ENCODE assay signal across 23 cellular contexts in the genomic region with DNA sequence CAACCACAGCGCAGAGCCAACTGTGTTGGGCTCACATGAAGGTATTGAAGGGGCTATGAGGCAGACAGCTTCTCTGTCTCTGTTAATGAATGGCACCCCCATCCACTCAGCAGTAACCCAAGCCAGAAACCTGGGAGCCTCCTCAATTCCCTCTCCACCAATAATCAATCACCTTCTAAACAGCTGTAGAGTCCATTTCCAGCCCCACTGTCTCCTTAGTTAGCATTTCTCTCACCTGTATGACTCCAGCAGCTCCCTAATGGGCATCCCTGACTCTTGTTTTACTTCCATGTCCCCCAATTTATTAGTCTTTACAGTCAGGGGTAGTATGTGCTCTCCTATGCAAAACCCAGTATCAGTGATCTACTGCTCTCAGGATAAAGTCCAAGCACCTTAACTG.
"Had no signal": no experiment of that assay in that cellular context is flagged by ENCODE, and none has a peak within 500 bp of the region (broad histone marks: within the 10 kb centered on the region; RNA-seq: fewer than 3 reads in every experiment).

No MANE protein-coding gene starts in this region.

- H3K27ac Mint-ChIP-seq: activated CD4-positive, alpha-beta T cell treated with anti-CD3 and anti-CD28 coated beads for 36 hours; activated CD8-positive, alpha-beta T cell treated with anti-CD3 and anti-CD28 coated beads, Interleukin-2, amount 10 ng/mL, durations not matched to agents 7 days and 5 days; activated naive CD4-positive, alpha-beta T cell treated with anti-CD3 and anti-CD28 coated beads, Interleukin-2, amount 50 U/mL, for 72 hours; mesothelial cell of epicardium; stimulated activated memory B cell treated with anti-CD40 and anti-IgM and Interleukin-4, amounts not matched to agents 10 μg/mL and 1 μg/mL and 100 μg/mL, for 72 hours; T-cell had no signal

- H3K27ac ChIP-seq: brain microvascular endothelial cell, gastroesophageal sphincter, hepatocyte, pancreas, psoas muscle, sigmoid colon, stomach, tibial artery had no signal

- H3K27me3 ChIP-seq: brain microvascular endothelial cell, gastroesophageal sphincter, hepatocyte, pancreas, sigmoid colon, stomach, tibial artery had no signal

- H3K4me3 Mint-ChIP-seq: activated CD4-positive, alpha-beta T cell treated with anti-CD3 and anti-CD28 coated beads for 36 hours; activated CD8-positive, alpha-beta T cell treated with anti-CD3 and anti-CD28 coated beads, Interleukin-2, amount 10 ng/mL, durations not matched to agents 7 days and 5 days; mesothelial cell of epicardium; naive thymus-derived CD4-positive, alpha-beta T cell; stimulated activated memory B cell treated with anti-CD40 and anti-IgM and Interleukin-4, amounts not matched to agents 10 μg/mL and 1 μg/mL and 100 μg/mL, for 72 hours; T-cell had no signal

- H3K9me3 Mint-ChIP-seq: activated naive CD4-positive, alpha-beta T cell treated with anti-CD3 and anti-CD28 coated beads, Interleukin-2, amount 50 U/mL, for 72 hours; mesothelial cell of epicardium; naive thymus-derived CD4-positive, alpha-beta T cell; stimulated activated memory B cell treated with anti-CD40 and anti-IgM and Interleukin-4, amounts not matched to agents 10 μg/mL and 1 μg/mL and 100 μg/mL, for 72 hours; T-cell had no signal

- H3K4me3 ChIP-seq: gastroesophageal sphincter, hepatocyte, pancreas, psoas muscle, sigmoid colon, stomach, tibial artery had no signal

- H3K27me3 Mint-ChIP-seq: activated CD4-positive, alpha-beta T cell treated with anti-CD3 and anti-CD28 coated beads for 36 hours; naive thymus-derived CD4-positive, alpha-beta T cell; stimulated activated memory B cell treated with anti-CD40 and anti-IgM and Interleukin-4, amounts not matched to agents 10 μg/mL and 1 μg/mL and 100 μg/mL, for 72 hours; T-cell had no signal

- H3K9me3 ChIP-seq: gastroesophageal sphincter, pancreas, psoas muscle, sigmoid colon, stomach, tibial artery had no signal

- DNase-seq: activated CD4-positive, alpha-beta T cell treated with anti-CD3 and anti-CD28 coated beads for 36 hours; activated CD4-positive, CD25-positive, alpha-beta regulatory T cell; activated CD8-positive, alpha-beta T cell treated with anti-CD3 and anti-CD28 coated beads, Interleukin-2, amount 10 ng/mL, durations not matched to agents 7 days and 5 days; activated gamma-delta T cell treated with Interleukin-2 at 50 U/mL for 16 hours; activated T-cell treated with anti-CD3 and anti-CD28 coated beads, Interleukin-2, amount 50 U/mL, for 1 hour; brain microvascular endothelial cell; cortex of kidney; islet precursor cell; mammary epithelial cell; naive thymus-derived CD4-positive, alpha-beta T cell; pancreas; psoas muscle; sigmoid colon; small intestine; stimulated activated CD4-positive, alpha-beta T cell treated with anti-CD3 and anti-CD28 coated beads, Interleukin-4, amount 100 ng/mL, for 24 hours; stomach; T-cell; tibial artery had no signal

- ATAC-seq: activated CD4-positive, alpha-beta T cell treated with anti-CD3 and anti-CD28 coated beads for 36 hours; activated CD8-positive, alpha-beta T cell treated with anti-CD3 and anti-CD28 coated beads, Interleukin-2, amount 10 ng/mL, durations not matched to agents 7 days and 5 days; activated naive CD4-positive, alpha-beta T cell treated with anti-CD3 and anti-CD28 coated beads, Interleukin-2, amount 50 U/mL, for 72 hours; gastroesophageal sphincter; naive thymus-derived CD4-positive, alpha-beta T cell; pancreas; psoas muscle; stimulated activated memory B cell treated with anti-CD40 and anti-IgM and Interleukin-4, amounts not matched to agents 10 μg/mL and 1 μg/mL and 100 μg/mL, for 72 hours; T-cell had no signal
